In genomic region chr17:78693346-78694083, GRCh38 we compare ENCODE assay signal across 13 cellular contexts.
"Had no signal": no experiment of that assay in that cellular context is flagged by ENCODE, and none has a peak within 500 bp of the region (broad histone marks: within the 10 kb centered on the region; RNA-seq: fewer than 3 reads in every experiment).

No MANE protein-coding gene starts in this region.

- H3K9me3 ChIP-seq: colonic mucosa, neutrophil, right atrium auricular region, SJCRH30, suprapubic skin had no signal

- DNase-seq: activated CD4-positive, CD25-positive, alpha-beta regulatory T cell; activated naive CD4-positive, alpha-beta T cell; caudate nucleus; colonic mucosa; effector CD4-positive, alpha-beta T cell; kidney; left ventricle myocardium superior; posterior cingulate gyrus; SJCRH30; small intestine had no signal

- ATAC-seq: left ventricle myocardium superior had no signal

- H3K27ac ChIP-seq: colonic mucosa, neutrophil, right atrium auricular region, SJCRH30, suprapubic skin had no signal

- H3K4me3 ChIP-seq: colonic mucosa, right atrium auricular region, SJCRH30, suprapubic skin had no signal

- H3K27me3 ChIP-seq: colonic mucosa, neutrophil, right atrium auricular region, SJCRH30, suprapubic skin had no signal

- H3K4me1 ChIP-seq: colonic mucosa, SJCRH30, suprapubic skin had no signal
